Comparison of ENCODE assay signal across 8 cellular contexts in the genomic region with DNA sequence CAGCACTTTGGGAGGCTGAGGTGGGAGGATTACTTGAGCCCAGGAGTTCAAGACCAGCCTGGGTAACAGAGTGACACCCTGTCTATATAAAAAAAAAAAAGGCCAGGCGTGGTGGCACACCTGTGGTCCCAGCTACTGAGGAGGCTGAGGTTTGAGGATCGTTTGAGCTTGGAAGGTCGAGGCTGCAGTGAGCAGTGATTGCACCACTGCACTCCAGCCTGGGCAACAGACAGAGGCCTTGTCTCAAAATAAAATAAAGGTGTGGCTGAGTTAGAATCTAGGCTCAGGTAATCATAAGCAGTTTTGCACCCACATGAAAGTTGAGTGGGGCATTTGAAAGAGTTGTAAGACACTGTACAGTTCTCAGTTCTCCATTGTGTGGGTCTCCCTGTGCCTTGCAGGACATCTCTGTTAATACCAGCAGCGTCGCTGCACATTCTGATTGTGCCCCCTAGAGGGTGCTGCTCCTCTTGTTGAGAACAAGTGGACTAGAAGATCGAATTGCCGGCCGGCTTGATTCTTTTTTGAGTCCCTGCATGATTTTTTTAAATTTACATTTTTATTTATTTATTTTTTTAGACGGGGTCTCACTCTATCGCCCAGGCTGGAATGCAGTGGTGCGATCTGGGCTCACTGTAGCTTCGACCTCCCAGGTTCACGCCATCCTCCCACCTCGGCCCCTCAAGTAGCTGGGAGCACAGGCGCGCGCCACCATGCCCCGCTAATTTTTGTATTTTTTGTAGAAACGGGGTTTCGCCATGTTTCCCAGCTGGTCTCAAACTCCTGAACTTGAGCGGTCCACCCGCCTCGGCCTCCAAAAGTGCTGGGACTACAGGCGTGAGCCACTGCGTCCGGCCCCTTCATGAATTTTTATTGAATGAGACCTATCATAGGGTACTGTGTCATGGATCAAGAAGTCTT.
DNase-seq lines count a peak whose midpoint lies in the region; ATAC-seq and TF ChIP-seq lines count a peak whose summit lies in the region.

No MANE protein-coding gene starts in this region.

- H3K27me3 ChIP-seq in thyroid gland = no peaks in the 10 kb centered on the region

- peak; percentile 40 to 52 (median 48) for TF ChIP-seq CTCF in nephron (IDR thresholded peaks at IDR 0.05; ENCODE audit: unreplicated experiment in 3 of 3)
- peak in 5 of 6 experiments; percentile 8 to 51 (median 26) for TF ChIP-seq CTCF in thyroid gland (IDR thresholded peaks at IDR 0.05)

- TF ChIP-seq POLR2A in thyroid gland (IDR thresholded peaks at IDR 0.05) = no peak

- H3K9me3 Mint-ChIP-seq in nephron = no peaks in the 10 kb centered on the region

- no peaks in the 10 kb centered on the region for H3K9me3 ChIP-seq in thyroid gland

- no peak overlapping the region for H3K27ac Mint-ChIP-seq in nephron

- H3K36me3 Mint-ChIP-seq in nephron (ENCODE audit: low read depth) = no peaks in the 10 kb centered on the region

- DNase-seq in D341Med (ENCODE audit: low spot score) (peak; percentile 66), NCI-H82 treated with DMSO at 0.1 percent for 48 hours (lab: John Stamatoyannopoulos, UW; ENCODE audit: unreplicated experiment) (peak; percentile 12), epithelial cell of prostate (ENCODE audit: low read depth, low spot score) (peak; percentile 6), thyroid gland (peak; percentile 61 to 66)
- DNase-seq in activated CD8-positive, alpha-beta memory T cell treated with anti-CD3 and anti-CD28 coated beads for 1 hour (ENCODE audit: extremely low read depth in 1 of 2, low read depth in 1 of 2) = peak; percentile 1 to 21

- no peaks in the 10 kb centered on the region for H3K4me1 Mint-ChIP-seq in nephron

- H3K4me3 Mint-ChIP-seq in nephron = no peak overlapping the region

- no peaks in the 10 kb centered on the region for H3K36me3 ChIP-seq in thyroid gland

- H3K27me3 Mint-ChIP-seq in nephron (ENCODE audit: low read depth) = no peaks in the 10 kb centered on the region

- no peak overlapping the region for H3K4me3 ChIP-seq in thyroid gland (replicated peaks in 1 of 3)

- intact Hi-C loops in thyroid gland (cut with DNase I) = no loop called here

- 59 to 66% methylated on average over 21 to 26 of the region's 26 CpGs for WGBS in thyroid gland, 2 donors

- H3K27ac ChIP-seq in epithelial cell of prostate = no peak overlapping the region
- no peak overlapping the region for H3K27ac ChIP-seq in thyroid gland

- no peaks in the 10 kb centered on the region for H3K4me1 ChIP-seq in thyroid gland

- ATAC-seq in GM19467 (IDR thresholded peaks at IDR 0.05; ENCODE audit: unreplicated experiment) = peak; percentile 97
- ATAC-seq in HG03521 (IDR thresholded peaks at IDR 0.05; ENCODE audit: unreplicated experiment) = peak; percentile 92

Comparison
In these comparisons a context has a peak if more than half of its experiments do, and no peak if none do; other contexts are left out.
1. DNase-seq: peak in every context shown above with its lines; median percentile 66 in D341Med; 64 in thyroid gland; 12 in NCI-H82 treated with DMSO at 0.1 percent for 48 hours; 11 in activated CD8-positive, alpha-beta memory T cell treated with anti-CD3 and anti-CD28 coated beads for 1 hour; 6 in epithelial cell of prostate.